Comparison of ENCODE assay signal across 19 cellular contexts in genomic region chr16:76518791-76519190, GRCh38.
"Had no signal": no experiment of that assay in that cellular context is flagged by ENCODE, and none has a peak within 500 bp of the region (broad histone marks: within the 10 kb centered on the region; RNA-seq: fewer than 3 reads in every experiment).

No MANE protein-coding gene starts in this region.

- H3K9me3 ChIP-seq: esophagus squamous epithelium, left lung, prostate gland, right atrium auricular region, tibial nerve, uterus had no signal

- DNase-seq: activated CD4-positive, CD25-positive, alpha-beta regulatory T cell treated with anti-CD3 and anti-CD28 coated beads, Interleukin-2, amount 50 U/mL, for 72 hours; activated CD8-positive, alpha-beta memory T cell treated with anti-CD3 and anti-CD28 coated beads for 24 hours; activated CD8-positive, alpha-beta memory T cell treated with anti-CD3 and anti-CD28 coated beads, Interleukin-2, amount 50 U/mL, for 48 hours; activated gamma-delta T cell; activated T-cell treated with anti-CD3 and anti-CD28 coated beads, Interleukin-2, amount 50 U/mL, for 72 hours; dermis blood vessel endothelial cell; effector memory CD4-positive, alpha-beta T cell; esophagus squamous epithelium; kidney; left lung; stimulated activated CD4-positive, alpha-beta T cell treated with anti-CD3 and anti-CD28 coated beads, Interleukin-2, amount 100 ng/mL, for 24 hours; stimulated activated naive CD8-positive, alpha-beta T cell treated with anti-CD3 and anti-CD28 coated beads, Interleukin-15, Interleukin-2, amounts not matched to agents 100 U/mL and 50 U/mL, for 24 hours; substantia nigra; uterus had no signal

- H3K4me3 Mint-ChIP-seq: activated naive CD8-positive, alpha-beta T cell; activated T-cell treated with anti-CD3 and anti-CD28 coated beads, Interleukin-2, amount 50 U/mL, for 72 hours; T-helper 1 cell treated with Interleukin-12 subunit alpha and Interleukin-12 subunit beta and Interleukin-4 antibody, amounts not matched to agents 30 μg/mL and 1 μg/mL, for 36 hours had no signal

- H3K4me1 ChIP-seq: esophagus squamous epithelium, left lung, prostate gland, right atrium auricular region, tibial nerve, uterus had no signal

- H3K36me3 Mint-ChIP-seq: activated naive CD8-positive, alpha-beta T cell had no signal

- H3K36me3 ChIP-seq: esophagus squamous epithelium, left lung, prostate gland, right atrium auricular region, tibial nerve, uterus had no signal

- H3K27me3 ChIP-seq: esophagus squamous epithelium, left lung, right atrium auricular region, tibial nerve had no signal

- ATAC-seq: activated T-cell treated with anti-CD3 and anti-CD28 coated beads, Interleukin-2, amount 50 U/mL, for 72 hours; left lung; stimulated activated naive CD8-positive, alpha-beta T cell treated with anti-CD3 and anti-CD28 coated beads, Interleukin-15, Interleukin-2, amounts not matched to agents 100 U/mL and 50 U/mL, for 24 hours had no signal

- H3K27ac ChIP-seq: esophagus squamous epithelium, left lung, prostate gland, right atrium auricular region, tibial nerve, uterus had no signal

- H3K4me3 ChIP-seq: esophagus squamous epithelium, left lung, prostate gland, right atrium auricular region, tibial nerve, uterus had no signal

- H3K27ac Mint-ChIP-seq: activated naive CD8-positive, alpha-beta T cell; activated T-cell treated with anti-CD3 and anti-CD28 coated beads, Interleukin-2, amount 50 U/mL, for 72 hours; T-helper 1 cell treated with Interleukin-12 subunit alpha and Interleukin-12 subunit beta and Interleukin-4 antibody, amounts not matched to agents 30 μg/mL and 1 μg/mL, for 36 hours had no signal
